In the genomic region with DNA sequence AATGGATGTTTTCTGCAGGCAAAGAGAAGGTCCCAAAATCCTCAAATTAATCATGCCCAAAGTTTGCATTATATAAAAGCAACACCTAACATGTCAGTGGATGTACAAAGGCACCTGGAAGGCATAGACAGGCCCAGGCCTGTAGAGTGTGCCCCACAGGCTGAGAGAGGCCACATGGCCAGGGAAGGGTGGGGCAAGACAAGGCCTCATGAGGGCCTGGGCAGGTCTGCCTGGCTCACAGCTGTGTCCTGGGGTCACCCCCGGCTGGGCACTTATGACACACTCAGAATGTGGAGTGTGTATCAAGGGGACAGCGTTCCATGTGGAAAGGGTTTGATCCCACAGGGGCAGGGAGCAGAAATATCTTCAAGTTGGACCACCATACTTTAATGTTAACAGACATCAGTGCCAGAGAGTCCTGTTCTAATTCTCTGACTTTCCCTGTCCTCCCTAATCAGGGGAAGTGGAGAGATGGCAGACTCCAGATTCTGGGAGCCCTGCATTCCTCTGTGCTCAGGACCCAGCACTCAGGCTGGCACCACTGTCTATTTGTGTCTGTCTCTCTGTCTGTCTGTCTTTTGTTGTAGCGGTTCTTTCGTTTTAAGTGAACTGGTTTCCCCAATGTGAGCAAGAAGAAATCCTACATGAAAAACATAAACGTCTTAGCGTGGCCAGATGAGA, we compare ENCODE assay signal across 14 cellular contexts.
A peak's percentile ranks its signal among the peaks of the same experiment; 100 is the strongest.
DNase-seq lines count a peak whose midpoint lies in the region; ATAC-seq, FAIRE-seq and TF ChIP-seq lines count a peak whose summit lies in the region.
"Had no signal": no experiment of that assay in that cellular context is flagged by ENCODE, and none has a peak within 500 bp of the region (broad histone marks: within the 10 kb centered on the region; RNA-seq: fewer than 3 reads in every experiment).

No MANE protein-coding gene starts in this region.

- POLR2A ChIA-PET in RWPE1 (lab: Yijun Ruan, JAX; ENCODE audit: low non-redundant PET) (interaction anchor here (0.7 kb wide), 1 partner anchor 13 kb away, joined by 3 read pairs; no protein-coding TSS in a partner anchor), endothelial cell of umbilical vein (lab: Charles Lee) (interaction anchor here (1.1 kb wide), 1 partner anchor 595 kb away, joined by 3 read pairs; no protein-coding TSS in a partner anchor)

- BruUV-seq in endothelial cell of umbilical vein (replicated peaks; lab: Mats Ljungman, UMichigan): no TSS peak

- no peak overlapping the region for H3K9ac ChIP-seq in endothelial cell of umbilical vein (replicated peaks; ENCODE audit: extremely low read depth, insufficient read depth, low read length)
- H3K9ac ChIP-seq: parathyroid adenoma had no signal

- H3K36me3 ChIP-seq in endothelial cell of umbilical vein (ENCODE audit: control insufficient read depth in 2 of 2, extremely low read depth in 1 of 2, insufficient read depth in 2 of 2, low read length in 2 of 2): no peaks in the 10 kb centered on the region
- no peaks in the 10 kb centered on the region for H3K36me3 ChIP-seq in mucosa of descending colon (ENCODE audit: low read depth)

- no peaks in the 10 kb centered on the region for H3K27me3 ChIP-seq in endothelial cell of umbilical vein (ENCODE audit: control insufficient read depth in 2 of 2, insufficient read depth in 2 of 2, low read length in 2 of 2)

- ATAC-seq in mucosa of descending colon: peak; percentile 54
- ATAC-seq in activated CD4-positive, CD25-positive, alpha-beta regulatory T cell treated with anti-CD3 and anti-CD28 coated beads, Interleukin-2, amount 50 U/mL, for 24 hours: no peak

- TF ChIP-seq POLR2A in endothelial cell of umbilical vein (IDR thresholded peaks at IDR 0.05; ENCODE audit: low read depth, low read length): no peak

- H3K9me1 ChIP-seq in endothelial cell of umbilical vein (replicated peaks; ENCODE audit: control insufficient read depth, extremely low read depth, insufficient read depth, low read length): no peaks in the 10 kb centered on the region

- H3K9me3 ChIP-seq in endothelial cell of umbilical vein (replicated peaks; ENCODE audit: control insufficient read depth, insufficient read depth, low read length): no peaks in the 10 kb centered on the region
- H3K9me3 ChIP-seq in mucosa of descending colon: no peaks in the 10 kb centered on the region

- CTCF ChIA-PET in RWPE1 (lab: Yijun Ruan, JAX) (interaction anchor here (0.5 kb wide), 1 partner anchor 457 kb away, joined by 3 read pairs; no protein-coding TSS in a partner anchor), endothelial cell of umbilical vein (lab: Charles Lee) (interaction anchor here (1.5 kb wide), 2 partner anchors 89 to 416 kb away, joined by 3 read pairs; no protein-coding TSS in a partner anchor)

- TF ChIP-seq CTCF in RWPE1 (conservative IDR thresholded peaks at IDR 0.05; ENCODE audit: low read depth) (no peak), endothelial cell of umbilical vein (IDR thresholded peaks at IDR 0.05; ENCODE audit: extremely low read depth in 1 of 2, insufficient read depth in 1 of 2, low read depth in 1 of 2, low read length in 2 of 2) (no peak), mucosa of descending colon (IDR thresholded peaks at IDR 0.05) (no peak)

- no peak overlapping the region for H3K4me3 ChIP-seq in endothelial cell of umbilical vein (replicated peaks in 1 of 3; ENCODE audit: insufficient read depth in 1 of 3, low read depth in 1 of 3, low read length in 3 of 3)
- H3K4me3 ChIP-seq in mucosa of descending colon: no peak overlapping the region

- H3K4me1 ChIP-seq in endothelial cell of umbilical vein (ENCODE audit: control insufficient read depth, extremely low read depth, insufficient read depth, low read length) (peaks cover 11% of the 10 kb centered on the region), mucosa of descending colon (ENCODE audit: low read depth) (no peaks in the 10 kb centered on the region)
- H3K4me1 ChIP-seq: parathyroid adenoma had no signal

- H2AFZ ChIP-seq in endothelial cell of umbilical vein (ENCODE audit: low read depth, low read length): peak overlapping the region; percentile 56

- peak overlapping the region; percentile 12 for H3K4me2 ChIP-seq in endothelial cell of umbilical vein (ENCODE audit: insufficient read depth, low read length)

- peak; percentile 89 for DNase-seq in RWPE1 (ENCODE audit: low spot score)
- no peak for DNase-seq in endothelial cell of umbilical vein (ENCODE audit: low read depth, low spot score)
- DNase-seq in mucosa of descending colon: no peak
- peak; percentile 39 for DNase-seq in urothelium cell line (ENCODE audit: low spot score)
- DNase-seq in NCI-H2029 (lab: John Stamatoyannopoulos, UW): no peak
- DNase-seq in activated naive CD4-positive, alpha-beta T cell (lab: John Stamatoyannopoulos, UW): no peak
- DNase-seq: activated CD4-positive, CD25-positive, alpha-beta regulatory T cell treated with anti-CD3 and anti-CD28 coated beads, Interleukin-2, amount 50 U/mL, for 72 hours; activated T-cell treated with anti-CD3 and anti-CD28 coated beads, Interleukin-2, amount 50 U/mL, for 24 hours; CD8-positive, alpha-beta memory T cell; NCI-H1694 treated with DMSO at 0.1 percent for 48 hours; stimulated activated CD4-positive, alpha-beta T cell treated with anti-CD3 and anti-CD28 coated beads, Interleukin-4, amount 100 ng/mL, for 24 hours; stimulated activated naive CD4-positive, alpha-beta T cell treated with Interleukin-2 at 50 U/mL for 16 hours had no signal

- H3K79me2 ChIP-seq in endothelial cell of umbilical vein (ENCODE audit: control insufficient read depth, insufficient read depth, low read length): no peaks in the 10 kb centered on the region
- H3K79me2 ChIP-seq: parathyroid adenoma had no signal

- dilution Hi-C loops in endothelial cell of umbilical vein (cut with MboI; ENCODE audit: extremely low pct_ligation_motif_present, low sequenced_read_pairs): no loop called here

- H4K20me1 ChIP-seq in endothelial cell of umbilical vein (replicated peaks; ENCODE audit: control insufficient read depth, extremely low read depth, insufficient read depth, low read length): no peaks in the 10 kb centered on the region

- peak; percentile 72 for FAIRE-seq in endothelial cell of umbilical vein (lab: Jason Lieb, UNC)
- no peak for FAIRE-seq in urothelium cell line (lab: Jason Lieb, UNC)

- intact Hi-C loops in endothelial cell of umbilical vein (cut with micrococcal nuclease) (loop anchor here (1.0 kb wide), 1 partner anchor 34 kb away; no protein-coding TSS in a partner anchor), mucosa of descending colon (cut with DNase I, micrococcal nuclease) (no loop called here)

- H3K27ac ChIP-seq in RWPE1 (peak overlapping the region; percentile 100), endothelial cell of umbilical vein (ENCODE audit: insufficient read depth, low read depth, low read length) (no peak overlapping the region)
- H3K27ac ChIP-seq: parathyroid adenoma had no signal

TF ChIP-seq in endothelial cell of umbilical vein, 7 proteins besides CTCF, POLR2A, EP300 and RAD21:
- TF ChIP-seq EZH2 (IDR thresholded peaks at IDR 0.05; ENCODE audit: borderline replicate concordance, low read depth, low read length, severe bottlenecking): no peak
- TF ChIP-seq POLR2AphosphoS5 (IDR thresholded peaks at IDR 0.05; ENCODE audit: insufficient read depth, low read depth, low read length): no peak
- no peak for TF ChIP-seq GATA2 (IDR thresholded peaks at IDR 0.05; ENCODE audit: insufficient read depth, insufficient read length, low read depth, low read length)
- TF ChIP-seq MYC (IDR thresholded peaks at IDR 0.05; ENCODE audit: low read depth, low read length): no peak
- no peak for TF ChIP-seq MAX (IDR thresholded peaks at IDR 0.05; ENCODE audit: insufficient read depth, insufficient read length)
- TF ChIP-seq JUN (IDR thresholded peaks at IDR 0.05; ENCODE audit: borderline replicate concordance, insufficient read depth, insufficient read length, low read depth): no peak

Comparison
In these comparisons a context has a peak if more than half of its experiments do, and no peak if none do; other contexts are left out.
1. DNase-seq: peak in RWPE1 (single experiment) and urothelium cell line (single experiment); none in endothelial cell of umbilical vein (single experiment), mucosa of descending colon (0 of 3), NCI-H2029 (single experiment) and activated naive CD4-positive, alpha-beta T cell (0 of 4).